Comparison of ENCODE assay signal across 1 cellular context in genomic region chr6:5205877-5206840, GRCh38.
TF ChIP-seq lines count a peak whose summit lies in the region.

No MANE protein-coding gene starts in this region.

TF ChIP-seq in HepG2, 621 proteins besides CTCF, POLR2A, EP300 and RAD21 (continued from another document and continues in another):
- peak; percentile 20; the same call in 1 of the 2 replicates for TF ChIP-seq ZNF652 (CRISPR knock-in tag; IDR thresholded peaks at IDR 0.05; ENCODE audit: borderline replicate concordance, low read depth)
- TF ChIP-seq, protein P1, sequence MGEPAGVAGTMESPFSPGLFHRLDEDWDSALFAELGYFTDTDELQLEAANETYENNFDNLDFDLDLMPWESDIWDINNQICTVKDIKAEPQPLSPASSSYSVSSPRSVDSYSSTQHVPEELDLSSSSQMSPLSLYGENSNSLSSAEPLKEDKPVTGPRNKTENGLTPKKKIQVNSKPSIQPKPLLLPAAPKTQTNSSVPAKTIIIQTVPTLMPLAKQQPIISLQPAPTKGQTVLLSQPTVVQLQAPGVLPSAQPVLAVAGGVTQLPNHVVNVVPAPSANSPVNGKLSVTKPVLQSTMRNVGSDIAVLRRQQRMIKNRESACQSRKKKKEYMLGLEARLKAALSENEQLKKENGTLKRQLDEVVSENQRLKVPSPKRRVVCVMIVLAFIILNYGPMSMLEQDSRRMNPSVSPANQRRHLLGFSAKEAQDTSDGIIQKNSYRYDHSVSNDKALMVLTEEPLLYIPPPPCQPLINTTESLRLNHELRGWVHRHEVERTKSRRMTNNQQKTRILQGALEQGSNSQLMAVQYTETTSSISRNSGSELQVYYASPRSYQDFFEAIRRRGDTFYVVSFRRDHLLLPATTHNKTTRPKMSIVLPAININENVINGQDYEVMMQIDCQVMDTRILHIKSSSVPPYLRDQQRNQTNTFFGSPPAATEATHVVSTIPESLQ (CRISPR knock-in tag; conservative IDR thresholded peaks at IDR 0.05) = no peak
- TF ChIP-seq FOSL1 (CRISPR knock-in tag; IDR thresholded peaks at IDR 0.05; ENCODE audit: borderline replicate concordance) = no peak
- peak; percentile 71; the same call in 1 of the 2 replicates for TF ChIP-seq ZNF792 (CRISPR knock-in tag; IDR thresholded peaks at IDR 0.05)
- TF ChIP-seq, protein P2, sequence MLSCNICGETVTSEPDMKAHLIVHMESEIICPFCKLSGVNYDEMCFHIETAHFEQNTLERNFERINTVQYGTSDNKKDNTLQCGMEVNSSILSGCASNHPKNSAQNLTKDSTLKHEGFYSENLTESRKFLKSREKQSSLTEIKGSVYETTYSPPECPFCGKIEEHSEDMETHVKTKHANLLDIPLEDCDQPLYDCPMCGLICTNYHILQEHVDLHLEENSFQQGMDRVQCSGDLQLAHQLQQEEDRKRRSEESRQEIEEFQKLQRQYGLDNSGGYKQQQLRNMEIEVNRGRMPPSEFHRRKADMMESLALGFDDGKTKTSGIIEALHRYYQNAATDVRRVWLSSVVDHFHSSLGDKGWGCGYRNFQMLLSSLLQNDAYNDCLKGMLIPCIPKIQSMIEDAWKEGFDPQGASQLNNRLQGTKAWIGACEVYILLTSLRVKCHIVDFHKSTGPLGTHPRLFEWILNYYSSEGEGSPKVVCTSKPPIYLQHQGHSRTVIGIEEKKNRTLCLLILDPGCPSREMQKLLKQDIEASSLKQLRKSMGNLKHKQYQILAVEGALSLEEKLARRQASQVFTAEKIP (CRISPR knock-in tag; IDR thresholded peaks at IDR 0.05; ENCODE audit: borderline replicate concordance) = no peak
- no peak; the same call in 1 of the 2 replicates for TF ChIP-seq AHR (CRISPR knock-in tag; IDR thresholded peaks at IDR 0.05)
- TF ChIP-seq, protein P3, sequence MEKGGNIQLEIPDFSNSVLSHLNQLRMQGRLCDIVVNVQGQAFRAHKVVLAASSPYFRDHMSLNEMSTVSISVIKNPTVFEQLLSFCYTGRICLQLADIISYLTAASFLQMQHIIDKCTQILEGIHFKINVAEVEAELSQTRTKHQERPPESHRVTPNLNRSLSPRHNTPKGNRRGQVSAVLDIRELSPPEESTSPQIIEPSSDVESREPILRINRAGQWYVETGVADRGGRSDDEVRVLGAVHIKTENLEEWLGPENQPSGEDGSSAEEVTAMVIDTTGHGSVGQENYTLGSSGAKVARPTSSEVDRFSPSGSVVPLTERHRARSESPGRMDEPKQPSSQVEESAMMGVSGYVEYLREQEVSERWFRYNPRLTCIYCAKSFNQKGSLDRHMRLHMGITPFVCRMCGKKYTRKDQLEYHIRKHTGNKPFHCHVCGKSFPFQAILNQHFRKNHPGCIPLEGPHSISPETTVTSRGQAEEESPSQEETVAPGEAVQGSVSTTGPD (CRISPR knock-in tag; IDR thresholded peaks at IDR 0.05) = no peak; the same call in 1 of the 2 replicates
- TF ChIP-seq RARA (CRISPR knock-in tag; IDR thresholded peaks at IDR 0.05) = peak; percentile 89
- no peak for TF ChIP-seq ZFP36L2 (CRISPR knock-in tag; IDR thresholded peaks at IDR 0.05)
- TF ChIP-seq NR1H2 (CRISPR knock-in tag; IDR thresholded peaks at IDR 0.05; ENCODE audit: borderline replicate concordance, low read depth) = no peak
- TF ChIP-seq ZNF354B (CRISPR knock-in tag; IDR thresholded peaks at IDR 0.05) = no peak
- peak; percentile 96; the same call in 1 of the 2 replicates for TF ChIP-seq MIER3 (CRISPR knock-in tag; IDR thresholded peaks at IDR 0.05; ENCODE audit: borderline replicate concordance)
- TF ChIP-seq, protein P4, sequence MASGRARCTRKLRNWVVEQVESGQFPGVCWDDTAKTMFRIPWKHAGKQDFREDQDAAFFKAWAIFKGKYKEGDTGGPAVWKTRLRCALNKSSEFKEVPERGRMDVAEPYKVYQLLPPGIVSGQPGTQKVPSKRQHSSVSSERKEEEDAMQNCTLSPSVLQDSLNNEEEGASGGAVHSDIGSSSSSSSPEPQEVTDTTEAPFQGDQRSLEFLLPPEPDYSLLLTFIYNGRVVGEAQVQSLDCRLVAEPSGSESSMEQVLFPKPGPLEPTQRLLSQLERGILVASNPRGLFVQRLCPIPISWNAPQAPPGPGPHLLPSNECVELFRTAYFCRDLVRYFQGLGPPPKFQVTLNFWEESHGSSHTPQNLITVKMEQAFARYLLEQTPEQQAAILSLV (CRISPR knock-in tag; IDR thresholded peaks at IDR 0.05; ENCODE audit: borderline replicate concordance) = no peak
- no peak for TF ChIP-seq ZNF530 (CRISPR knock-in tag; IDR thresholded peaks at IDR 0.05; ENCODE audit: low read depth)
- TF ChIP-seq, protein P5, sequence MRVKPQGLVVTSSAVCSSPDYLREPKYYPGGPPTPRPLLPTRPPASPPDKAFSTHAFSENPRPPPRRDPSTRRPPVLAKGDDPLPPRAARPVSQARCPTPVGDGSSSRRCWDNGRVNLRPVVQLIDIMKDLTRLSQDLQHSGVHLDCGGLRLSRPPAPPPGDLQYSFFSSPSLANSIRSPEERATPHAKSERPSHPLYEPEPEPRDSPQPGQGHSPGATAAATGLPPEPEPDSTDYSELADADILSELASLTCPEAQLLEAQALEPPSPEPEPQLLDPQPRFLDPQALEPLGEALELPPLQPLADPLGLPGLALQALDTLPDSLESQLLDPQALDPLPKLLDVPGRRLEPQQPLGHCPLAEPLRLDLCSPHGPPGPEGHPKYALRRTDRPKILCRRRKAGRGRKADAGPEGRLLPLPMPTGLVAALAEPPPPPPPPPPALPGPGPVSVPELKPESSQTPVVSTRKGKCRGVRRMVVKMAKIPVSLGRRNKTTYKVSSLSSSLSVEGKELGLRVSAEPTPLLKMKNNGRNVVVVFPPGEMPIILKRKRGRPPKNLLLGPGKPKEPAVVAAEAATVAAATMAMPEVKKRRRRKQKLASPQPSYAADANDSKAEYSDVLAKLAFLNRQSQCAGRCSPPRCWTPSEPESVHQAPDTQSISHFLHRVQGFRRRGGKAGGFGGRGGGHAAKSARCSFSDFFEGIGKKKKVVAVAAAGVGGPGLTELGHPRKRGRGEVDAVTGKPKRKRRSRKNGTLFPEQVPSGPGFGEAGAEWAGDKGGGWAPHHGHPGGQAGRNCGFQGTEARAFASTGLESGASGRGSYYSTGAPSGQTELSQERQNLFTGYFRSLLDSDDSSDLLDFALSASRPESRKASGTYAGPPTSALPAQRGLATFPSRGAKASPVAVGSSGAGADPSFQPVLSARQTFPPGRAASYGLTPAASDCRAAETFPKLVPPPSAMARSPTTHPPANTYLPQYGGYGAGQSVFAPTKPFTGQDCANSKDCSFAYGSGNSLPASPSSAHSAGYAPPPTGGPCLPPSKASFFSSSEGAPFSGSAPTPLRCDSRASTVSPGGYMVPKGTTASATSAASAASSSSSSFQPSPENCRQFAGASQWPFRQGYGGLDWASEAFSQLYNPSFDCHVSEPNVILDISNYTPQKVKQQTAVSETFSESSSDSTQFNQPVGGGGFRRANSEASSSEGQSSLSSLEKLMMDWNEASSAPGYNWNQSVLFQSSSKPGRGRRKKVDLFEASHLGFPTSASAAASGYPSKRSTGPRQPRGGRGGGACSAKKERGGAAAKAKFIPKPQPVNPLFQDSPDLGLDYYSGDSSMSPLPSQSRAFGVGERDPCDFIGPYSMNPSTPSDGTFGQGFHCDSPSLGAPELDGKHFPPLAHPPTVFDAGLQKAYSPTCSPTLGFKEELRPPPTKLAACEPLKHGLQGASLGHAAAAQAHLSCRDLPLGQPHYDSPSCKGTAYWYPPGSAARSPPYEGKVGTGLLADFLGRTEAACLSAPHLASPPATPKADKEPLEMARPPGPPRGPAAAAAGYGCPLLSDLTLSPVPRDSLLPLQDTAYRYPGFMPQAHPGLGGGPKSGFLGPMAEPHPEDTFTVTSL (CRISPR knock-in tag; IDR thresholded peaks at IDR 0.05; ENCODE audit: borderline replicate concordance) = peak; percentile 86; the same call in 1 of the 2 replicates
- TF ChIP-seq ZFP41 (CRISPR knock-in tag; IDR thresholded peaks at IDR 0.05; ENCODE audit: borderline replicate concordance) = no peak
- no peak for TF ChIP-seq CERS6 (CRISPR knock-in tag; IDR thresholded peaks at IDR 0.05)
- TF ChIP-seq ZNF780A (CRISPR knock-in tag; IDR thresholded peaks at IDR 0.05) = 0 out of 2 replicates have a peak, but pooled peaks have one; percentile 51
- TF ChIP-seq PREB (CRISPR knock-in tag; IDR thresholded peaks at IDR 0.05) = no peak
- TF ChIP-seq, protein P6, sequence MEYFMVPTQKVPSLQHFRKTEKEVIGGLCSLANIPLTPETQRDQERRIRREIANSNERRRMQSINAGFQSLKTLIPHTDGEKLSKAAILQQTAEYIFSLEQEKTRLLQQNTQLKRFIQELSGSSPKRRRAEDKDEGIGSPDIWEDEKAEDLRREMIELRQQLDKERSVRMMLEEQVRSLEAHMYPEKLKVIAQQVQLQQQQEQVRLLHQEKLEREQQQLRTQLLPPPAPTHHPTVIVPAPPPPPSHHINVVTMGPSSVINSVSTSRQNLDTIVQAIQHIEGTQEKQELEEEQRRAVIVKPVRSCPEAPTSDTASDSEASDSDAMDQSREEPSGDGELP (IDR thresholded peaks at IDR 0.05; ENCODE audit: borderline replicate concordance, low read depth) = peak; percentile 57; the same call in 1 of the 2 replicates
- TF ChIP-seq CHCHD3 (CRISPR knock-in tag; IDR thresholded peaks at IDR 0.05) = peak; percentile 74; the same call in 1 of the 2 replicates
- no peak for TF ChIP-seq ZNF253 (CRISPR knock-in tag; IDR thresholded peaks at IDR 0.05; ENCODE audit: borderline replicate concordance)
- no peak for TF ChIP-seq ZNF18 (CRISPR knock-in tag; IDR thresholded peaks at IDR 0.05; ENCODE audit: insufficient replicate concordance)
- peak; percentile 61; the same call in 1 of the 2 replicates for TF ChIP-seq ZNF737 (CRISPR knock-in tag; IDR thresholded peaks at IDR 0.05; ENCODE audit: borderline replicate concordance)
- TF ChIP-seq ZNF138 (CRISPR knock-in tag; IDR thresholded peaks at IDR 0.05; ENCODE audit: low read depth) = no peak
- TF ChIP-seq ZNF441 (CRISPR knock-in tag; IDR thresholded peaks at IDR 0.05; ENCODE audit: borderline replicate concordance) = peak; percentile 70
- peak; percentile 88; the same call in 1 of the 2 replicates for TF ChIP-seq ZNF772 (CRISPR knock-in tag; IDR thresholded peaks at IDR 0.05)
- TF ChIP-seq STAT5B (CRISPR knock-in tag; IDR thresholded peaks at IDR 0.05) = no peak
- peak; percentile 98 for TF ChIP-seq SALL1 (CRISPR knock-in tag; IDR thresholded peaks at IDR 0.05)
